In genomic region chr12:49369723-49370145, GRCh38 we compare ENCODE assay signal across 7 cellular contexts. TPM values are rescaled to one million over a fixed set of nuclear protein-coding genes. Genes with fewer than 3 reads are reported as not detected.
DNase-seq lines count a peak whose midpoint lies in the region; ATAC-seq, FAIRE-seq and TF ChIP-seq lines count a peak whose summit lies in the region.

No MANE protein-coding gene starts in this region.

- ATAC-seq in HG03439 (IDR thresholded peaks at IDR 0.05; ENCODE audit: unreplicated experiment) (peak; percentile 27), RWPE2 (ENCODE audit: low read depth) (peak; percentile 27; the same call in 1 of the 3 replicates)

- peaks cover 27% of the 10 kb centered on the region for H3K4me1 ChIP-seq in RWPE2 (ENCODE audit: insufficient read depth, poor library complexity, severe bottlenecking)
- peaks cover 34% of the 10 kb centered on the region for H3K4me1 ChIP-seq in endothelial cell of umbilical vein (ENCODE audit: control insufficient read depth, extremely low read depth, insufficient read depth, low read length)
- H3K4me1 ChIP-seq in sigmoid colon = peaks cover 0 to 31% (median 20%) of the 10 kb centered on the region in 4 donors

- H3K36me3 ChIP-seq in RWPE2 (ENCODE audit: low read depth) (peaks cover 37% of the 10 kb centered on the region), endothelial cell of umbilical vein (ENCODE audit: control insufficient read depth in 2 of 2, extremely low read depth in 1 of 2, insufficient read depth in 2 of 2, low read length in 2 of 2) (no peaks in the 10 kb centered on the region), sigmoid colon (no peaks in the 10 kb centered on the region)

- H3K27me3 ChIP-seq in RWPE2 (ENCODE audit: insufficient read depth, poor library complexity, severe bottlenecking) = no peaks in the 10 kb centered on the region
- H3K27me3 ChIP-seq in endothelial cell of umbilical vein (ENCODE audit: control insufficient read depth in 2 of 2, insufficient read depth in 2 of 2, low read length in 2 of 2) = no peaks in the 10 kb centered on the region
- H3K27me3 ChIP-seq in sigmoid colon = no peaks in the 10 kb centered on the region

- DNase-seq in ELF-1 (ENCODE audit: low read depth, low spot score) (peak; percentile 39), GM19240 (ENCODE audit: insufficient read length, low spot score) (peak; percentile 53), RWPE2 (ENCODE audit: low spot score) (no peak), endothelial cell of umbilical vein (ENCODE audit: low read depth, low spot score) (peak; percentile 58), sigmoid colon (no peak), inferior parietal cortex (ENCODE audit: extremely low spot score) (no peak)

- H3K9me3 ChIP-seq in RWPE2 (ENCODE audit: severe bottlenecking) (no peaks in the 10 kb centered on the region), endothelial cell of umbilical vein (replicated peaks; ENCODE audit: control insufficient read depth, insufficient read depth, low read length) (no peaks in the 10 kb centered on the region), sigmoid colon (no peaks in the 10 kb centered on the region)

- H3K4me3 ChIP-seq in RWPE2 (ENCODE audit: severe bottlenecking) (no peak overlapping the region), endothelial cell of umbilical vein (replicated peaks in 1 of 3; ENCODE audit: insufficient read depth in 1 of 3, low read depth in 1 of 3, low read length in 3 of 3) (peak overlapping the region in 1 of 3 experiments; percentile 46), sigmoid colon (no peak overlapping the region)

- 40 to 47% methylated on average over 5 of the region's 5 CpGs for WGBS in sigmoid colon, 2 donors

- no peak overlapping the region for H2AFZ ChIP-seq in endothelial cell of umbilical vein (ENCODE audit: low read depth, low read length)

- H3K9me1 ChIP-seq in endothelial cell of umbilical vein (replicated peaks; ENCODE audit: control insufficient read depth, extremely low read depth, insufficient read depth, low read length) = no peaks in the 10 kb centered on the region

- peaks cover 77% of the 10 kb centered on the region for H3K79me2 ChIP-seq in endothelial cell of umbilical vein (ENCODE audit: control insufficient read depth, insufficient read depth, low read length)

- peaks cover 3% of the 10 kb centered on the region for H4K20me1 ChIP-seq in endothelial cell of umbilical vein (replicated peaks; ENCODE audit: control insufficient read depth, extremely low read depth, insufficient read depth, low read length)

- TF ChIP-seq POLR2A in endothelial cell of umbilical vein (IDR thresholded peaks at IDR 0.05; ENCODE audit: low read depth, low read length) (no peak), sigmoid colon (IDR thresholded peaks at IDR 0.05) (no peak)

- TF ChIP-seq CTCF in RWPE2 (IDR thresholded peaks at IDR 0.05; ENCODE audit: poor library complexity, severe bottlenecking) = peak; percentile 44
- TF ChIP-seq CTCF in endothelial cell of umbilical vein (IDR thresholded peaks at IDR 0.05; ENCODE audit: extremely low read depth in 1 of 2, insufficient read depth in 1 of 2, low read depth in 1 of 2, low read length in 2 of 2) = peak; percentile 27 to 41
- TF ChIP-seq CTCF in sigmoid colon (IDR thresholded peaks at IDR 0.05) = peak in 3 of 4 experiments; percentile 23 to 40 (median 29)

- no peak overlapping the region for H3K9ac ChIP-seq in endothelial cell of umbilical vein (replicated peaks; ENCODE audit: extremely low read depth, insufficient read depth, low read length)

- POLR2A ChIA-PET in endothelial cell of umbilical vein (lab: Charles Lee) = no interaction called here

- TF ChIP-seq EP300 in sigmoid colon (IDR thresholded peaks at IDR 0.05) = no peak

- peak overlapping the region; percentile 71 for H3K4me2 ChIP-seq in endothelial cell of umbilical vein (ENCODE audit: insufficient read depth, low read length)

- CTCF ChIA-PET in endothelial cell of umbilical vein (lab: Charles Lee) = interaction anchor here (0.6 to 6.1 kb wide), 7 partner anchors 12 to 144 kb away, joined by 3 to 74 read pairs (median 6); no protein-coding TSS in a partner anchor

- peak overlapping the region; percentile 92 for H3K27ac ChIP-seq in RWPE2 (ENCODE audit: poor library complexity, severe bottlenecking)
- peak overlapping the region; percentile 13 for H3K27ac ChIP-seq in endothelial cell of umbilical vein (ENCODE audit: insufficient read depth, low read depth, low read length)
- H3K27ac ChIP-seq in sigmoid colon = peak overlapping the region in 3 of 4 donors; percentile 27 to 99 (median 50)

- FAIRE-seq in endothelial cell of umbilical vein (lab: Jason Lieb, UNC) = peak; percentile 50

- BruUV-seq in endothelial cell of umbilical vein (replicated peaks; lab: Mats Ljungman, UMichigan) = no TSS peak

- intact Hi-C loops in endothelial cell of umbilical vein (cut with micrococcal nuclease) (loop anchor here (5.0 kb wide), 1 partner anchor 253 kb away; the partner anchor contains the start of gene PRPF40B), sigmoid colon (cut with DNase I) (loop anchor here (5.0 kb wide), 2 partner anchors 123 to 213 kb away; no protein-coding TSS in a partner anchor)

- dilution Hi-C loops in endothelial cell of umbilical vein (cut with MboI; ENCODE audit: extremely low pct_ligation_motif_present, low sequenced_read_pairs) = loop anchor here (25.0 kb wide), 1 partner anchor 143 kb away; no protein-coding TSS in a partner anchor

TF ChIP-seq in endothelial cell of umbilical vein, 7 proteins besides CTCF, POLR2A, EP300 and RAD21:
- TF ChIP-seq GATA2 (IDR thresholded peaks at IDR 0.05; ENCODE audit: insufficient read depth, insufficient read length, low read depth, low read length) (no peak), MYC (IDR thresholded peaks at IDR 0.05; ENCODE audit: low read depth, low read length) (no peak), EZH2 (IDR thresholded peaks at IDR 0.05; ENCODE audit: borderline replicate concordance, low read depth, low read length, severe bottlenecking) (no peak), FOS (IDR thresholded peaks at IDR 0.05; ENCODE audit: borderline replicate concordance, insufficient read depth, low read length) (no peak), POLR2AphosphoS5 (IDR thresholded peaks at IDR 0.05; ENCODE audit: insufficient read depth, low read depth, low read length) (no peak)
TF ChIP-seq in endothelial cell of umbilical vein: peak in this region for 0.

RNA-seq across cellular contexts. Expression of gene SPATS2, which starts 2.5 kb away (rescaled TPM):
- total RNA-seq in endothelial cell of umbilical vein (58.8 and 66.5 TPM in 2 replicates), sigmoid colon (10 to 100 TPM; 10.3 to 32.1 (median 13.4) TPM)
- polyA plus RNA-seq in endothelial cell of umbilical vein (32.6 and 55.8 TPM in 2 replicates), sigmoid colon (10 to 100 TPM in 2 of 3 donors, 1 to 10 TPM in 1; 6.9 to 13.8 (median 11.0) TPM)
- 53.3 and 64.3 TPM in 2 replicates for polyA plus RNA-seq in endothelial cell of umbilical vein (2011; cell fraction: cytosol; rRNA removed)
- 103 and 146 TPM in 2 replicates for polyA plus RNA-seq in endothelial cell of umbilical vein (2011; cell fraction: nucleus; rRNA removed)
- 63.5 and 74.0 TPM in 2 replicates for polyA plus RNA-seq in endothelial cell of umbilical vein (2012)
- polyA minus RNA-seq in endothelial cell of umbilical vein = 76.2 and 88.1 TPM in 2 replicates
- 48.5 TPM for polyA minus RNA-seq in endothelial cell of umbilical vein (2011; cell fraction: cytosol; rRNA and poly(A)+ RNA removed)
- 95.5 and 134 TPM in 2 replicates for polyA minus RNA-seq in endothelial cell of umbilical vein (2011; cell fraction: nucleus; rRNA and poly(A)+ RNA removed)

RNA-seq across cellular contexts. Expression of gene DNAJC22, which starts 23.0 kb away (rescaled TPM):
- total RNA-seq in endothelial cell of umbilical vein (1.1 and 1.3 TPM in 2 replicates), sigmoid colon (under 1 TPM in 3 of 4 donors, not detected in 1; under 0.01 to 0.28 (median 0.16) TPM)
- polyA plus RNA-seq in endothelial cell of umbilical vein (1.4 TPM in 2 replicates), sigmoid colon (10 to 100 TPM in 1 of 3 donors, 1 to 10 TPM in 2; 4.6 to 12.8 (median 7.8) TPM)
- polyA plus RNA-seq in endothelial cell of umbilical vein (2011; cell fraction: cytosol; rRNA removed) = 1.2 TPM in 2 replicates
- polyA plus RNA-seq in endothelial cell of umbilical vein (2011; cell fraction: nucleus; rRNA removed) = 0.96 and 0.98 TPM in 2 replicates
- polyA plus RNA-seq in endothelial cell of umbilical vein (2012) = 0.15 and 1.3 TPM in 2 replicates
- polyA minus RNA-seq in endothelial cell of umbilical vein = 1.3 and 1.4 TPM in 2 replicates
- 1.1 TPM for polyA minus RNA-seq in endothelial cell of umbilical vein (2011; cell fraction: cytosol; rRNA and poly(A)+ RNA removed)
- 0.34 and 0.43 TPM in 2 replicates for polyA minus RNA-seq in endothelial cell of umbilical vein (2011; cell fraction: nucleus; rRNA and poly(A)+ RNA removed)

RNA-seq across cellular contexts. Expression of gene C1QL4, which starts 32.7 kb away (rescaled TPM):
- total RNA-seq in endothelial cell of umbilical vein = not detected in 2 replicates
- not detected in 2 replicates for polyA plus RNA-seq in endothelial cell of umbilical vein
- 0.03 TPM in 1 of 2 replicates, not detected in the other for polyA plus RNA-seq in endothelial cell of umbilical vein (2011; cell fraction: cytosol; rRNA removed)
- not detected in 2 replicates for polyA plus RNA-seq in endothelial cell of umbilical vein (2011; cell fraction: nucleus; rRNA removed)
- polyA plus RNA-seq in endothelial cell of umbilical vein (2012) = not detected in 2 replicates
- polyA minus RNA-seq in endothelial cell of umbilical vein = not detected in 2 replicates
- 0.41 TPM for polyA minus RNA-seq in endothelial cell of umbilical vein (2011; cell fraction: cytosol; rRNA and poly(A)+ RNA removed)
- polyA minus RNA-seq in endothelial cell of umbilical vein (2011; cell fraction: nucleus; rRNA and poly(A)+ RNA removed) = not detected in 2 replicates
- not detected for total RNA-seq in sigmoid colon
- polyA plus RNA-seq in sigmoid colon = under 1 TPM in 1 of 3 donors, not detected in 2; 0.03 TPM

RNA-seq across cellular contexts. Expression of gene TROAP, which starts 46.7 kb away (rescaled TPM):
- total RNA-seq in endothelial cell of umbilical vein (62.4 and 68.6 TPM in 2 replicates), sigmoid colon (under 1 TPM in 1 of 4 donors, not detected in 3; 0.36 TPM)
- polyA plus RNA-seq in endothelial cell of umbilical vein (27.3 and 31.7 TPM in 2 replicates), sigmoid colon (10 to 100 TPM in 1 of 3 donors, 1 to 10 TPM in 2; 4.8 to 25.7 (median 5.1) TPM)
- polyA plus RNA-seq in endothelial cell of umbilical vein (2011; cell fraction: cytosol; rRNA removed) = 47.3 and 53.1 TPM in 2 replicates
- polyA plus RNA-seq in endothelial cell of umbilical vein (2011; cell fraction: nucleus; rRNA removed) = 127 and 133 TPM in 2 replicates
- polyA plus RNA-seq in endothelial cell of umbilical vein (2012) = 21.3 and 57.6 TPM in 2 replicates
- polyA minus RNA-seq in endothelial cell of umbilical vein = 20.6 and 29.7 TPM in 2 replicates
- polyA minus RNA-seq in endothelial cell of umbilical vein (2011; cell fraction: cytosol; rRNA and poly(A)+ RNA removed) = 41.8 TPM
- 34.9 and 40.2 TPM in 2 replicates for polyA minus RNA-seq in endothelial cell of umbilical vein (2011; cell fraction: nucleus; rRNA and poly(A)+ RNA removed)

Comparison
In these comparisons a context has a peak if more than half of its experiments do, and no peak if none do; other contexts are left out.
1. DNase-seq: peak in ELF-1 (single experiment), GM19240 (single experiment) and endothelial cell of umbilical vein (single experiment); none in RWPE2 (single experiment), sigmoid colon (single experiment) and inferior parietal cortex (single experiment).
2. H3K27ac ChIP-seq: peak in every context shown above with its lines; median percentile 92 in RWPE2; 50 in sigmoid colon; 13 in endothelial cell of umbilical vein.
3. Peak in every context shown above with its lines, with median percentiles within 50 percentile points of each other: CTCF ChIP-seq.